Comparison of ENCODE assay signal across 15 cellular contexts in genomic region chr3:58093573-58094195, GRCh38.
A peak's percentile ranks its signal among the peaks of the same experiment; 100 is the strongest.
DNase-seq lines count a peak whose midpoint lies in the region; ATAC-seq and TF ChIP-seq lines count a peak whose summit lies in the region.
"Had no signal": no experiment of that assay in that cellular context is flagged by ENCODE, and none has a peak within 500 bp of the region (broad histone marks: within the 10 kb centered on the region; RNA-seq: fewer than 3 reads in every experiment).

No MANE protein-coding gene starts in this region.

- H3K27ac Mint-ChIP-seq in chondrocyte (ENCODE audit: unreplicated experiment): peak overlapping the region; percentile 59
- H3K27ac Mint-ChIP-seq in activated CD8-positive, alpha-beta memory T cell treated with anti-CD3 and anti-CD28 coated beads, Interleukin-2, amount 10 ng/mL, durations not matched to agents 7 days and 5 days: no peak overlapping the region
- H3K27ac Mint-ChIP-seq: activated CD4-positive, alpha-beta T cell treated with anti-CD3 and anti-CD28 coated beads, Interleukin-2, amount 10 ng/mL, durations not matched to agents 24 days and 14 days; activated T-helper 1 cell treated with anti-CD3 and anti-CD28 coated beads, Interleukin-12 subunit alpha, Interleukin-12 subunit beta, Interleukin-2, Interleukin-4 antibody, amounts not matched to agents 30 ng/mL and 10 ng/mL and 1 ng/mL, durations not matched to agents 14 hours and 24 hours and 36 hours had no signal

- CTCF ChIA-PET in activated CD8-positive, alpha-beta memory T cell treated with anti-CD3 and anti-CD28 coated beads, Interleukin-2, amount 10 ng/mL, durations not matched to agents 7 days and 5 days (lab: Charles Lee): no interaction called here

- H3K4me3 Mint-ChIP-seq in chondrocyte (ENCODE audit: unreplicated experiment): no peak overlapping the region
- no peak overlapping the region for H3K4me3 Mint-ChIP-seq in activated CD8-positive, alpha-beta memory T cell treated with anti-CD3 and anti-CD28 coated beads, Interleukin-2, amount 10 ng/mL, durations not matched to agents 7 days and 5 days
- H3K4me3 Mint-ChIP-seq: activated CD4-positive, alpha-beta T cell treated with anti-CD3 and anti-CD28 coated beads, Interleukin-2, amount 10 ng/mL, durations not matched to agents 24 days and 14 days; activated T-helper 1 cell treated with anti-CD3 and anti-CD28 coated beads, Interleukin-12 subunit alpha, Interleukin-12 subunit beta, Interleukin-2, Interleukin-4 antibody, amounts not matched to agents 30 ng/mL and 10 ng/mL and 1 ng/mL, durations not matched to agents 14 hours and 24 hours and 36 hours had no signal

- H3K36me3 Mint-ChIP-seq in chondrocyte (ENCODE audit: low read depth): peaks cover 15% of the 10 kb centered on the region
- peaks cover 1% of the 10 kb centered on the region for H3K36me3 Mint-ChIP-seq in activated CD8-positive, alpha-beta memory T cell treated with anti-CD3 and anti-CD28 coated beads, Interleukin-2, amount 10 ng/mL, durations not matched to agents 7 days and 5 days

- H3K27me3 Mint-ChIP-seq in chondrocyte (ENCODE audit: low read depth): no peaks in the 10 kb centered on the region
- no peaks in the 10 kb centered on the region for H3K27me3 Mint-ChIP-seq in activated CD8-positive, alpha-beta memory T cell treated with anti-CD3 and anti-CD28 coated beads, Interleukin-2, amount 10 ng/mL, durations not matched to agents 7 days and 5 days
- H3K27me3 Mint-ChIP-seq: activated CD4-positive, alpha-beta T cell treated with anti-CD3 and anti-CD28 coated beads, Interleukin-2, amount 10 ng/mL, durations not matched to agents 24 days and 14 days had no signal

- ATAC-seq in GM18517 (IDR thresholded peaks at IDR 0.05; ENCODE audit: unreplicated experiment): no peak
- no peak for ATAC-seq in HG02571 (IDR thresholded peaks at IDR 0.05; ENCODE audit: unreplicated experiment)
- no peak for ATAC-seq in activated CD8-positive, alpha-beta memory T cell treated with anti-CD3 and anti-CD28 coated beads, Interleukin-2, amount 10 ng/mL, durations not matched to agents 7 days and 5 days
- ATAC-seq: left lobe of liver had no signal

- no peak for TF ChIP-seq CTCF in chondrocyte (IDR thresholded peaks at IDR 0.05)

- DNase-seq in Daoy (ENCODE audit: low read depth) (peak; percentile 28), NCI-H460 (ENCODE audit: extremely low read depth, low read depth) (peak; percentile 56), chondrocyte (ENCODE audit: low spot score) (no peak), myocyte (ENCODE audit: low read depth) (peak; percentile 19), SK-N-DZ (ENCODE audit: low spot score) (no peak)
- DNase-seq in activated CD8-positive, alpha-beta memory T cell treated with anti-CD3 and anti-CD28 coated beads, Interleukin-2, amount 10 ng/mL, durations not matched to agents 7 days and 5 days: no peak
- DNase-seq: activated CD4-positive, alpha-beta T cell treated with anti-CD3 and anti-CD28 coated beads, Interleukin-2, amount 10 ng/mL, durations not matched to agents 24 days and 14 days; cerebellar nuclear complex; GDM1; NCI-H510A treated with DMSO at 0.1 percent for 48 hours; nucleus accumbens had no signal

- H3K9me3 Mint-ChIP-seq in chondrocyte (ENCODE audit: low read depth): peaks cover 3% of the 10 kb centered on the region
- no peaks in the 10 kb centered on the region for H3K9me3 Mint-ChIP-seq in activated CD8-positive, alpha-beta memory T cell treated with anti-CD3 and anti-CD28 coated beads, Interleukin-2, amount 10 ng/mL, durations not matched to agents 7 days and 5 days (ENCODE audit: low read depth)
- H3K9me3 Mint-ChIP-seq: activated CD4-positive, alpha-beta T cell treated with anti-CD3 and anti-CD28 coated beads, Interleukin-2, amount 10 ng/mL, durations not matched to agents 24 days and 14 days; activated T-helper 1 cell treated with anti-CD3 and anti-CD28 coated beads, Interleukin-12 subunit alpha, Interleukin-12 subunit beta, Interleukin-2, Interleukin-4 antibody, amounts not matched to agents 30 ng/mL and 10 ng/mL and 1 ng/mL, durations not matched to agents 14 hours and 24 hours and 36 hours had no signal

- peaks cover 11% of the 10 kb centered on the region for H3K4me1 Mint-ChIP-seq in chondrocyte (ENCODE audit: low read depth)
- no peaks in the 10 kb centered on the region for H3K4me1 Mint-ChIP-seq in activated CD8-positive, alpha-beta memory T cell treated with anti-CD3 and anti-CD28 coated beads, Interleukin-2, amount 10 ng/mL, durations not matched to agents 7 days and 5 days
- H3K4me1 Mint-ChIP-seq: activated CD4-positive, alpha-beta T cell treated with anti-CD3 and anti-CD28 coated beads, Interleukin-2, amount 10 ng/mL, durations not matched to agents 24 days and 14 days had no signal

Comparison
In these comparisons a context has a peak if more than half of its experiments do, and no peak if none do; other contexts are left out.
1. DNase-seq: peak in Daoy (single experiment), NCI-H460 (single experiment) and myocyte (single experiment); none in chondrocyte (single experiment), SK-N-DZ (single experiment) and activated CD8-positive, alpha-beta memory T cell treated with anti-CD3 and anti-CD28 coated beads, Interleukin-2, amount 10 ng/mL, durations not matched to agents 7 days and 5 days (single experiment).